1 cellular context compared by ENCODE assay signal in the genomic region with DNA sequence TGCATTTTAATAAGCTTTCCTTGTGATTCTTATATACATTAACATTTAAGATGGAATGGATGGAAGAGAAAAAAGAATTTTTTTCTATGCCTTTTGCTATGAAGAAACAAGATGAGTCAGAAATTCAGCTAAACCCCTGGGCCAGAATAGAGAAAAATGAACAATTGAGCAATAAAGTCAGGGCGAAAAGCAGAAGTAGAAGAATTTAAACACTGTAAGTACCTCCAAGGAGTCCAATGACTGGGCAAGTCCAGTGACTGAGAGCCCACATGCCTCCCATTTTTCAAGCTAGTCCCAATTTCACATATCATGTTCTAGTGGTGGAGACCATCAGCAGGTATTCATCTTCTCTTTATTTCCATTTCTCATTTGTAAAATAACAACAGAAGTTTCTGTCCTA.
TF ChIP-seq lines count a peak whose summit lies in the region.

No MANE protein-coding gene starts in this region.

TF ChIP-seq in GM23338, 12 proteins besides CTCF, POLR2A, EP300 and RAD21 (continued from another document):
- TF ChIP-seq, protein P1, sequence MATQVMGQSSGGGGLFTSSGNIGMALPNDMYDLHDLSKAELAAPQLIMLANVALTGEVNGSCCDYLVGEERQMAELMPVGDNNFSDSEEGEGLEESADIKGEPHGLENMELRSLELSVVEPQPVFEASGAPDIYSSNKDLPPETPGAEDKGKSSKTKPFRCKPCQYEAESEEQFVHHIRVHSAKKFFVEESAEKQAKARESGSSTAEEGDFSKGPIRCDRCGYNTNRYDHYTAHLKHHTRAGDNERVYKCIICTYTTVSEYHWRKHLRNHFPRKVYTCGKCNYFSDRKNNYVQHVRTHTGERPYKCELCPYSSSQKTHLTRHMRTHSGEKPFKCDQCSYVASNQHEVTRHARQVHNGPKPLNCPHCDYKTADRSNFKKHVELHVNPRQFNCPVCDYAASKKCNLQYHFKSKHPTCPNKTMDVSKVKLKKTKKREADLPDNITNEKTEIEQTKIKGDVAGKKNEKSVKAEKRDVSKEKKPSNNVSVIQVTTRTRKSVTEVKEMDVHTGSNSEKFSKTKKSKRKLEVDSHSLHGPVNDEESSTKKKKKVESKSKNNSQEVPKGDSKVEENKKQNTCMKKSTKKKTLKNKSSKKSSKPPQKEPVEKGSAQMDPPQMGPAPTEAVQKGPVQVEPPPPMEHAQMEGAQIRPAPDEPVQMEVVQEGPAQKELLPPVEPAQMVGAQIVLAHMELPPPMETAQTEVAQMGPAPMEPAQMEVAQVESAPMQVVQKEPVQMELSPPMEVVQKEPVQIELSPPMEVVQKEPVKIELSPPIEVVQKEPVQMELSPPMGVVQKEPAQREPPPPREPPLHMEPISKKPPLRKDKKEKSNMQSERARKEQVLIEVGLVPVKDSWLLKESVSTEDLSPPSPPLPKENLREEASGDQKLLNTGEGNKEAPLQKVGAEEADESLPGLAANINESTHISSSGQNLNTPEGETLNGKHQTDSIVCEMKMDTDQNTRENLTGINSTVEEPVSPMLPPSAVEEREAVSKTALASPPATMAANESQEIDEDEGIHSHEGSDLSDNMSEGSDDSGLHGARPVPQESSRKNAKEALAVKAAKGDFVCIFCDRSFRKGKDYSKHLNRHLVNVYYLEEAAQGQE (IDR thresholded peaks at IDR 0.05; ENCODE audit: unreplicated experiment): no peak
- TF ChIP-seq EZH2 (IDR thresholded peaks at IDR 0.05; ENCODE audit: low read depth, unreplicated experiment): no peak
- TF ChIP-seq CREB1 (CRISPR knock-in tag; IDR thresholded peaks at IDR 0.05; ENCODE audit: low read depth): no peak
- no peak for TF ChIP-seq EZH2phosphoT487 (IDR thresholded peaks at IDR 0.05; ENCODE audit: unreplicated experiment)
- TF ChIP-seq, protein P2, sequence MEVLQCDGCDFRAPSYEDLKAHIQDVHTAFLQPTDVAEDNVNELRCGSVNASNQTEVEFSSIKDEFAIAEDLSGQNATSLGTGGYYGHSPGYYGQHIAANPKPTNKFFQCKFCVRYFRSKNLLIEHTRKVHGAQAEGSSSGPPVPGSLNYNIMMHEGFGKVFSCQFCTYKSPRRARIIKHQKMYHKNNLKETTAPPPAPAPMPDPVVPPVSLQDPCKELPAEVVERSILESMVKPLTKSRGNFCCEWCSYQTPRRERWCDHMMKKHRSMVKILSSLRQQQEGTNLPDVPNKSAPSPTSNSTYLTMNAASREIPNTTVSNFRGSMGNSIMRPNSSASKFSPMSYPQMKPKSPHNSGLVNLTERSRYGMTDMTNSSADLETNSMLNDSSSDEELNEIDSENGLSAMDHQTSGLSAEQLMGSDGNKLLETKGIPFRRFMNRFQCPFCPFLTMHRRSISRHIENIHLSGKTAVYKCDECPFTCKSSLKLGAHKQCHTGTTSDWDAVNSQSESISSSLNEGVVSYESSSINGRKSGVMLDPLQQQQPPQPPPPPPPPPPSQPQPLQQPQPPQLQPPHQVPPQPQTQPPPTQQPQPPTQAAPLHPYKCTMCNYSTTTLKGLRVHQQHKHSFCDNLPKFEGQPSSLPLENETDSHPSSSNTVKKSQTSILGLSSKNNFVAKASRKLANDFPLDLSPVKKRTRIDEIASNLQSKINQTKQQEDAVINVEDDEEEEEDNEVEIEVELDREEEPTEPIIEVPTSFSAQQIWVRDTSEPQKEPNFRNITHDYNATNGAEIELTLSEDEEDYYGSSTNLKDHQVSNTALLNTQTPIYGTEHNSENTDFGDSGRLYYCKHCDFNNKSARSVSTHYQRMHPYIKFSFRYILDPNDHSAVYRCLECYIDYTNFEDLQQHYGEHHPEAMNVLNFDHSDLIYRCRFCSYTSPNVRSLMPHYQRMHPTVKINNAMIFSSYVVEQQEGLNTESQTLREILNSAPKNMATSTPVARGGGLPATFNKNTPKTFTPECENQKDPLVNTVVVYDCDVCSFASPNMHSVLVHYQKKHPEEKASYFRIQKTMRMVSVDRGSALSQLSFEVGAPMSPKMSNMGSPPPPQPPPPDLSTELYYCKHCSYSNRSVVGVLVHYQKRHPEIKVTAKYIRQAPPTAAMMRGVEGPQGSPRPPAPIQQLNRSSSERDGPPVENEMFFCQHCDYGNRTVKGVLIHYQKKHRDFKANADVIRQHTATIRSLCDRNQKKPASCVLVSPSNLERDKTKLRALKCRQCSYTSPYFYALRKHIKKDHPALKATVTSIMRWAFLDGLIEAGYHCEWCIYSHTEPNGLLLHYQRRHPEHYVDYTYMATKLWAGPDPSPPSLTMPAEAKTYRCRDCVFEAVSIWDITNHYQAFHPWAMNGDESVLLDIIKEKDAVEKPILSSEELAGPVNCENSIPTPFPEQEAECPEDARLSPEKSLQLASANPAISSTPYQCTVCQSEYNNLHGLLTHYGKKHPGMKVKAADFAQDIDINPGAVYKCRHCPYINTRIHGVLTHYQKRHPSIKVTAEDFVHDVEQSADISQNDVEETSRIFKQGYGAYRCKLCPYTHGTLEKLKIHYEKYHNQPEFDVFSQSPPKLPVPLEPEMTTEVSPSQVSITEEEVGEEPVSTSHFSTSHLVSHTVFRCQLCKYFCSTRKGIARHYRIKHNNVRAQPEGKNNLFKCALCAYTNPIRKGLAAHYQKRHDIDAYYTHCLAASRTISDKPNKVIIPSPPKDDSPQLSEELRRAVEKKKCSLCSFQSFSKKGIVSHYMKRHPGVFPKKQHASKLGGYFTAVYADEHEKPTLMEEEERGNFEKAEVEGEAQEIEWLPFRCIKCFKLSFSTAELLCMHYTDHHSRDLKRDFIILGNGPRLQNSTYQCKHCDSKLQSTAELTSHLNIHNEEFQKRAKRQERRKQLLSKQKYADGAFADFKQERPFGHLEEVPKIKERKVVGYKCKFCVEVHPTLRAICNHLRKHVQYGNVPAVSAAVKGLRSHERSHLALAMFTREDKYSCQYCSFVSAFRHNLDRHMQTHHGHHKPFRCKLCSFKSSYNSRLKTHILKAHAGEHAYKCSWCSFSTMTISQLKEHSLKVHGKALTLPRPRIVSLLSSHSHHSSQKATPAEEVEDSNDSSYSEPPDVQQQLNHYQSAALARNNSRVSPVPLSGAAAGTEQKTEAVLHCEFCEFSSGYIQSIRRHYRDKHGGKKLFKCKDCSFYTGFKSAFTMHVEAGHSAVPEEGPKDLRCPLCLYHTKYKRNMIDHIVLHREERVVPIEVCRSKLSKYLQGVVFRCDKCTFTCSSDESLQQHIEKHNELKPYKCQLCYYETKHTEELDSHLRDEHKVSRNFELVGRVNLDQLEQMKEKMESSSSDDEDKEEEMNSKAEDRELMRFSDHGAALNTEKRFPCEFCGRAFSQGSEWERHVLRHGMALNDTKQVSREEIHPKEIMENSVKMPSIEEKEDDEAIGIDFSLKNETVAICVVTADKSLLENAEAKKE (CRISPR knock-in tag; IDR thresholded peaks at IDR 0.05): no peak
- no peak for TF ChIP-seq NANOG (IDR thresholded peaks at IDR 0.05; ENCODE audit: borderline replicate concordance)
